8 cellular contexts compared by ENCODE assay signal in the genomic region with DNA sequence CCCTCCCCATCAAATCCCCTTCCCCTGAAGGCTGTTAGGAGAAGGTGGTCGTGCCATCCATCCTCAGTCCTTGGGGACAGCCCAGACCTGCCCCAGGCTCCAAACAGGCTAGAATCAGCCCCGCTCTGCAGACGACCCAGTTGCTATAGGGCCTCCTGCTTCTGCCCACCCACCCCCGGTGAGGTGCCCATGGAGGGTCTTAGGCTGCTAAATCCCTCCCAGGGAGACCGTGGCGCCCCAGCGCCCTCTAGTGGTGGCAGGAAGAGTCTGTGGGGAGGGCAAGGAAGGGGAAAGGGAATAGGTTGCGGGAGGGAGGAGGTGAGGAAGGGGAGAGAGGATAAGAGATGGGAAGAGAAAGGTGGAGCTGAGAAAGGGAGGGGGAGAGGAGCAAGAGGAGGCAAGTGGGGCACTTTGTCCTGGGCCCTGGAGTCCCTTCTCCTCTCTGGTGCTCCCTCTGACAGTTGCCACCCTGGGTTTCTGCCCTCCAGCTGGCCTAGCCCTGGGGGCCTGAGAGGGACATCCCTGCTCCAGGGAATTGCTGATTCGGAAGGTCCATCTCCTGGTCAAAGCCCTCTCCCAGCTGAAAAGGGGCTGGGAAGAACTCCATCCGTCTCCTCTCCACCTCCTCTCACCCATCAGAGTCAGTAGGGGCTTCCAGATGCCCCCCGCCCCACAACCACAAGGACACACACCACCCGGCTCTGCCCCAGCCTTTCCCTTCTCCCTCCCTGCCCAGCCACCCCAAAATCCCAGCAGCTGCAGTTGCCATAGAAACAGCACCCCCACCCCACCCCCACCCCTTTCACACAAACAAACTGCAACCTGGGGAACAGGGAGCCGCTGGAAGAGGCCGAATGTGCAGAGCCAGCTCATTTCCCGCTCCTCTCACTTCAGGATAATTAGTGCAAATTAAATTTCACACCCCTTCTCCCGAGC. TPM values are rescaled to one million over a fixed set of nuclear protein-coding genes. Genes with fewer than 3 reads are reported as not detected.
DNase-seq lines count a peak whose midpoint lies in the region; ATAC-seq and TF ChIP-seq lines count a peak whose summit lies in the region.

No MANE protein-coding gene starts in this region.

- peaks cover 4% of the 10 kb centered on the region for H3K4me1 ChIP-seq in Panc1 (ENCODE audit: control insufficient read depth, insufficient read depth, low read length)
- H3K4me1 ChIP-seq in adipocyte (ENCODE audit: control insufficient read depth, insufficient read depth, low read length): peaks cover 5% of the 10 kb centered on the region

- H3K36me3 ChIP-seq in Panc1 (ENCODE audit: control insufficient read depth, insufficient read depth, low read length) (no peaks in the 10 kb centered on the region), adipocyte (ENCODE audit: control insufficient read depth, insufficient read depth, low read length, severe bottlenecking) (no peaks in the 10 kb centered on the region), kidney epithelial cell (ENCODE audit: control insufficient read depth, insufficient read depth, low read length) (no peaks in the 10 kb centered on the region)

- no peak overlapping the region for H3K27ac ChIP-seq in Panc1 (ENCODE audit: low read length)

- POLR2A ChIA-PET in Panc1 (lab: Charles Lee): interaction anchor here (0.6 kb wide), 1 partner anchor 397 kb away, joined by 3 read pairs; no protein-coding TSS in a partner anchor

- no peak overlapping the region for H3K4me3 ChIP-seq in Panc1 (ENCODE audit: low read depth in 2 of 2, low read length in 2 of 2)
- H3K4me3 ChIP-seq in adipocyte (ENCODE audit: low read length): no peak overlapping the region
- no peak overlapping the region for H3K4me3 ChIP-seq in kidney epithelial cell (ENCODE audit: low read depth, low read length)

- peak; percentile 93 for TF ChIP-seq CTCF in Panc1 (IDR thresholded peaks at IDR 0.05)
- peak; percentile 87 for TF ChIP-seq CTCF in kidney epithelial cell (IDR thresholded peaks at IDR 0.05; ENCODE audit: insufficient read depth, low read length, poor library complexity, severe bottlenecking)

- intact Hi-C loops in Panc1 (cut with micrococcal nuclease; ENCODE audit: unreplicated experiment): no loop called here

- no TSS peak for BruUV-seq in Panc1 (replicated peaks; lab: Mats Ljungman, UMichigan)

- CTCF ChIA-PET in Panc1 (lab: Charles Lee): interaction anchor here (0.6 kb wide), 3 partner anchors 22 to 503 kb away, joined by 3 to 4 read pairs (median 4); no protein-coding TSS in a partner anchor

- peak; percentile 60 for DNase-seq in activated CD4-positive, CD25-positive, alpha-beta regulatory T cell treated with anti-CD3 and anti-CD28 coated beads, Interleukin-2, amount 50 U/mL, for 72 hours
- DNase-seq in Panc1 (ENCODE audit: low read depth, low spot score): no peak
- peak; percentile 29 for DNase-seq in adipocyte (ENCODE audit: low read depth)
- DNase-seq in kidney epithelial cell (ENCODE audit: low read depth): no peak
- DNase-seq in stimulated activated CD8-positive, alpha-beta memory T cell treated with anti-CD3 and anti-CD28 coated beads, Interleukin-15, amount 100 ng/mL, for 24 hours (ENCODE audit: low read depth): peak; percentile 7
- no peak for DNase-seq in SKM-1 treated with dmso at 0.1 percent for 144 hours (lab: John Stamatoyannopoulos, UW; ENCODE audit: unreplicated experiment)

- no peak for ATAC-seq in activated CD4-positive, CD25-positive, alpha-beta regulatory T cell treated with anti-CD3 and anti-CD28 coated beads, Interleukin-2, amount 50 U/mL, for 24 hours
- ATAC-seq in Panc1: peak; percentile 74
- ATAC-seq in GM21447 (IDR thresholded peaks at IDR 0.05; ENCODE audit: unreplicated experiment): no peak

- H3K9me3 ChIP-seq in Panc1 (ENCODE audit: control insufficient read depth, insufficient read depth, low read depth, low read length) (no peaks in the 10 kb centered on the region), adipocyte (ENCODE audit: control insufficient read depth, low read length) (peaks cover 3% of the 10 kb centered on the region)

- no peaks in the 10 kb centered on the region for H3K27me3 ChIP-seq in Panc1 (ENCODE audit: control insufficient read depth, insufficient read depth, low read length)
- peaks cover 33% of the 10 kb centered on the region for H3K27me3 ChIP-seq in adipocyte (replicated peaks; ENCODE audit: control insufficient read depth, insufficient read depth, low read length)
- peaks cover 2% of the 10 kb centered on the region for H3K27me3 ChIP-seq in kidney epithelial cell (ENCODE audit: control insufficient read depth, insufficient read depth, low read length)

- no peak overlapping the region for H3K9ac ChIP-seq in adipocyte (ENCODE audit: low read length)

- in situ Hi-C loops in Panc1 (cut with HindIII; ENCODE audit: low pct_unique_long_range_greater_than_20kb, low sequenced_read_pairs): no loop called here

RNA-seq across cellular contexts. Expression of a gene that starts 55.4 kb away (rescaled TPM):
- 4.4 TPM for total RNA-seq in Panc1 (2021; ENCODE audit: unreplicated experiment)
- 2.9 TPM for polyA plus RNA-seq in Panc1 (2012; ENCODE audit: insufficient read length)
- 39.8 and 42.6 TPM in 2 replicates for total RNA-seq in kidney epithelial cell

Comparison
In these comparisons a context has a peak if more than half of its experiments do, and no peak if none do; other contexts are left out.
1. DNase-seq: peak in activated CD4-positive, CD25-positive, alpha-beta regulatory T cell treated with anti-CD3 and anti-CD28 coated beads, Interleukin-2, amount 50 U/mL, for 72 hours (single experiment), adipocyte (single experiment) and stimulated activated CD8-positive, alpha-beta memory T cell treated with anti-CD3 and anti-CD28 coated beads, Interleukin-15, amount 100 ng/mL, for 24 hours (single experiment); none in Panc1 (single experiment), kidney epithelial cell (single experiment) and SKM-1 treated with dmso at 0.1 percent for 144 hours (single experiment).